In the genomic region with DNA sequence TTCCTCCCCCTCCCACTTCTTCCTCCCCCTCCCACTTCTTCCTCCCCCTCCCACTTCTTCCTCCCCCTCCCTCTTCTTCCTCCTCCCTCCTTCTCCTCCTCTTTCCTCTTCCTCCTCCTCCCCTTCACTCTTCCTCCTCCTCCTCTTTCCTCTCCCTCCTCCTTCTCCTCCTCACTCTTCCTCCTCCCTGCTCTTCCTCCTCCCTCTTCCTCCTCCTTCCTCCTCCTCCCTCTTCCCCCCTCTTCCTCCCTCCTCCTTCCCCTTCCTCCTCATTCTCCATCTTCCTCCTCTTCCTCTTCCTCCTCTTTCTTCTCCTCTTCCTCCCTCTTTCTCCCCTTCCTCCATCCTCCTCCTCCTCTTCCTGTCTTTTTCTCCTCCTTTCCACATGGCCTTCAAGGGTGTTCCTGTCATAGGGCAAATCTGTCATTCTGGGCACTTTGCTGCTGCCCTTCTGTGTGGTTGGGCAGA, we compare ENCODE assay signal across 17 cellular contexts.
A peak's percentile ranks its signal among the peaks of the same experiment; 100 is the strongest.
DNase-seq lines count a peak whose midpoint lies in the region; ATAC-seq, FAIRE-seq and TF ChIP-seq lines count a peak whose summit lies in the region.
"Had no signal": no experiment of that assay in that cellular context is flagged by ENCODE, and none has a peak within 500 bp of the region (broad histone marks: within the 10 kb centered on the region; RNA-seq: fewer than 3 reads in every experiment).

No MANE protein-coding gene starts in this region.

- peak overlapping the region; percentile 76 for H3K27ac Mint-ChIP-seq in activated naive CD8-positive, alpha-beta T cell
- H3K27ac Mint-ChIP-seq in activated naive CD8-positive, alpha-beta T cell treated with anti-CD3 and anti-CD28 coated beads, Interleukin-2, amount 50 U/mL, for 24 hours = no peak overlapping the region
- peak overlapping the region; percentile 70 for H3K27ac Mint-ChIP-seq in activated T-helper 2 cell treated with anti-CD3 and anti-CD28 coated beads, Interferon-gamma antibody, Interleukin-2, Interleukin-4, amounts not matched to agents 10 μg/mL and 5 μg/mL and 100 μg/mL, durations not matched to agents 14 hours and 24 hours and 36 hours
- H3K27ac Mint-ChIP-seq in stimulated activated effector memory CD8-positive, alpha-beta T cell treated with anti-CD3 and anti-CD28 coated beads, Interleukin-12 subunit alpha, Interleukin-12 subunit beta, amount 100 ng/mL, for 72 hours = peak overlapping the region; percentile 13
- H3K27ac Mint-ChIP-seq: IgD-negative memory B cell had no signal

- H3K9me3 Mint-ChIP-seq in activated naive CD8-positive, alpha-beta T cell (ENCODE audit: low read depth) = no peaks in the 10 kb centered on the region
- H3K9me3 Mint-ChIP-seq in activated naive CD8-positive, alpha-beta T cell treated with anti-CD3 and anti-CD28 coated beads, Interleukin-2, amount 50 U/mL, for 24 hours = no peaks in the 10 kb centered on the region
- H3K9me3 Mint-ChIP-seq in activated T-helper 2 cell treated with anti-CD3 and anti-CD28 coated beads, Interferon-gamma antibody, Interleukin-2, Interleukin-4, amounts not matched to agents 10 μg/mL and 5 μg/mL and 100 μg/mL, durations not matched to agents 14 hours and 24 hours and 36 hours = no peaks in the 10 kb centered on the region
- H3K9me3 Mint-ChIP-seq in stimulated activated effector memory CD8-positive, alpha-beta T cell treated with anti-CD3 and anti-CD28 coated beads, Interleukin-12 subunit alpha, Interleukin-12 subunit beta, amount 100 ng/mL, for 72 hours = peaks cover 3% of the 10 kb centered on the region
- H3K9me3 Mint-ChIP-seq: CD4-positive, CD25-positive, alpha-beta regulatory T cell; CD8-positive, alpha-beta memory T cell; IgD-negative memory B cell had no signal

- no peak for TF ChIP-seq CTCF in D721Med (IDR thresholded peaks at IDR 0.05; ENCODE audit: insufficient read depth, missing control alignments)

- no peak overlapping the region for H3K4me3 Mint-ChIP-seq in activated naive CD8-positive, alpha-beta T cell
- no peak overlapping the region for H3K4me3 Mint-ChIP-seq in activated naive CD8-positive, alpha-beta T cell treated with anti-CD3 and anti-CD28 coated beads, Interleukin-2, amount 50 U/mL, for 24 hours
- no peak overlapping the region for H3K4me3 Mint-ChIP-seq in activated T-helper 2 cell treated with anti-CD3 and anti-CD28 coated beads, Interferon-gamma antibody, Interleukin-2, Interleukin-4, amounts not matched to agents 10 μg/mL and 5 μg/mL and 100 μg/mL, durations not matched to agents 14 hours and 24 hours and 36 hours (ENCODE audit: low read depth)
- no peak overlapping the region for H3K4me3 Mint-ChIP-seq in stimulated activated effector memory CD8-positive, alpha-beta T cell treated with anti-CD3 and anti-CD28 coated beads, Interleukin-12 subunit alpha, Interleukin-12 subunit beta, amount 100 ng/mL, for 72 hours
- H3K4me3 Mint-ChIP-seq: CD4-positive, CD25-positive, alpha-beta regulatory T cell; CD8-positive, alpha-beta memory T cell had no signal

- intact Hi-C loops in activated T-helper 2 cell treated with anti-CD3 and anti-CD28 coated beads, Interferon-gamma antibody, Interleukin-2, Interleukin-4, amounts not matched to agents 10 μg/mL and 5 μg/mL and 100 μg/mL, durations not matched to agents 14 hours and 24 hours and 36 hours (cut with micrococcal nuclease) = no loop called here

- H3K36me3 Mint-ChIP-seq in activated naive CD8-positive, alpha-beta T cell = no peaks in the 10 kb centered on the region
- H3K36me3 Mint-ChIP-seq in activated naive CD8-positive, alpha-beta T cell treated with anti-CD3 and anti-CD28 coated beads, Interleukin-2, amount 50 U/mL, for 24 hours (ENCODE audit: low read depth) = no peaks in the 10 kb centered on the region
- H3K36me3 Mint-ChIP-seq in activated T-helper 2 cell treated with anti-CD3 and anti-CD28 coated beads, Interferon-gamma antibody, Interleukin-2, Interleukin-4, amounts not matched to agents 10 μg/mL and 5 μg/mL and 100 μg/mL, durations not matched to agents 14 hours and 24 hours and 36 hours (ENCODE audit: low read depth) = no peaks in the 10 kb centered on the region
- no peaks in the 10 kb centered on the region for H3K36me3 Mint-ChIP-seq in stimulated activated effector memory CD8-positive, alpha-beta T cell treated with anti-CD3 and anti-CD28 coated beads, Interleukin-12 subunit alpha, Interleukin-12 subunit beta, amount 100 ng/mL, for 72 hours
- H3K36me3 Mint-ChIP-seq: CD4-positive, CD25-positive, alpha-beta regulatory T cell; CD8-positive, alpha-beta memory T cell; IgD-negative memory B cell had no signal

- no peaks in the 10 kb centered on the region for H3K27me3 Mint-ChIP-seq in activated naive CD8-positive, alpha-beta T cell
- peaks cover 2% of the 10 kb centered on the region for H3K27me3 Mint-ChIP-seq in activated naive CD8-positive, alpha-beta T cell treated with anti-CD3 and anti-CD28 coated beads, Interleukin-2, amount 50 U/mL, for 24 hours
- peaks cover 2% of the 10 kb centered on the region for H3K27me3 Mint-ChIP-seq in activated T-helper 2 cell treated with anti-CD3 and anti-CD28 coated beads, Interferon-gamma antibody, Interleukin-2, Interleukin-4, amounts not matched to agents 10 μg/mL and 5 μg/mL and 100 μg/mL, durations not matched to agents 14 hours and 24 hours and 36 hours (ENCODE audit: low read depth)

- no peak for DNase-seq in activated naive CD8-positive, alpha-beta T cell treated with anti-CD3 and anti-CD28 coated beads, Interleukin-2, amount 50 U/mL, for 24 hours
- no peak for DNase-seq in activated T-helper 2 cell treated with anti-CD3 and anti-CD28 coated beads, Interferon-gamma antibody, Interleukin-2, Interleukin-4, amounts not matched to agents 10 μg/mL and 5 μg/mL and 100 μg/mL, durations not matched to agents 14 hours and 24 hours and 36 hours (ENCODE audit: low spot score)
- DNase-seq in stimulated activated effector memory CD8-positive, alpha-beta T cell treated with anti-CD3 and anti-CD28 coated beads, Interleukin-12 subunit alpha, Interleukin-12 subunit beta, amount 100 ng/mL, for 72 hours (ENCODE audit: low spot score in 2 of 2) = no peak
- DNase-seq in D721Med (ENCODE audit: insufficient read length, low spot score) (no peak), ureter (ENCODE audit: low spot score) (no peak)
- DNase-seq: BE2C; C1 segment of cervical spinal cord; CD4-positive, CD25-positive, alpha-beta regulatory T cell; CD8-positive, alpha-beta memory T cell; COR-L47; DMS79 treated with DMSO at 0.1 percent for 48 hours; GF-D8; GOT3; H7 had no signal

- FAIRE-seq in D721Med (lab: Jason Lieb, UNC) = no peak
- FAIRE-seq: HepG2 had no signal

- no peak for ATAC-seq in activated naive CD8-positive, alpha-beta T cell treated with anti-CD3 and anti-CD28 coated beads, Interleukin-2, amount 50 U/mL, for 24 hours
- no peak for ATAC-seq in stimulated activated effector memory CD8-positive, alpha-beta T cell treated with anti-CD3 and anti-CD28 coated beads, Interleukin-12 subunit alpha, Interleukin-12 subunit beta, amount 100 ng/mL, for 72 hours
- ATAC-seq: HepG2 had no signal

- peaks cover 5% of the 10 kb centered on the region for H3K4me1 Mint-ChIP-seq in activated naive CD8-positive, alpha-beta T cell (ENCODE audit: low read depth)
- no peaks in the 10 kb centered on the region for H3K4me1 Mint-ChIP-seq in activated naive CD8-positive, alpha-beta T cell treated with anti-CD3 and anti-CD28 coated beads, Interleukin-2, amount 50 U/mL, for 24 hours
- H3K4me1 Mint-ChIP-seq in activated T-helper 2 cell treated with anti-CD3 and anti-CD28 coated beads, Interferon-gamma antibody, Interleukin-2, Interleukin-4, amounts not matched to agents 10 μg/mL and 5 μg/mL and 100 μg/mL, durations not matched to agents 14 hours and 24 hours and 36 hours (ENCODE audit: low read depth) = no peaks in the 10 kb centered on the region
- peaks cover 6% of the 10 kb centered on the region for H3K4me1 Mint-ChIP-seq in stimulated activated effector memory CD8-positive, alpha-beta T cell treated with anti-CD3 and anti-CD28 coated beads, Interleukin-12 subunit alpha, Interleukin-12 subunit beta, amount 100 ng/mL, for 72 hours
- H3K4me1 Mint-ChIP-seq: CD8-positive, alpha-beta memory T cell; IgD-negative memory B cell had no signal
